Comparison of ENCODE assay signal across 8 cellular contexts in genomic region chr2:16665746-16666452, GRCh38. TPM values are rescaled to one million over a fixed set of nuclear protein-coding genes. Genes with fewer than 3 reads are reported as not detected.
A peak's percentile ranks its signal among the peaks of the same experiment; 100 is the strongest.
DNase-seq lines count a peak whose midpoint lies in the region; ATAC-seq and TF ChIP-seq lines count a peak whose summit lies in the region.

Gene CYRIA (minus strand): TSS chr2:16665834. CDS start chr2:16588119, 77,715 bp downstream.

- H4K20me1 ChIP-seq in OCI-LY1 (ENCODE audit: insufficient read depth, low read length) (no peaks in the 10 kb centered on the region), osteoblast (ENCODE audit: insufficient read depth, low read length) (no peaks in the 10 kb centered on the region)

- peaks cover 4% of the 10 kb centered on the region; the same call in 1 of the 2 replicates for H3K79me2 ChIP-seq in OCI-LY1 (ENCODE audit: insufficient read depth, low read length)
- no peaks in the 10 kb centered on the region for H3K79me2 ChIP-seq in osteoblast (ENCODE audit: insufficient read depth, low read length)

- DNase-seq in activated naive CD4-positive, alpha-beta T cell treated with anti-CD3 and anti-CD28 coated beads, Interleukin-2, amount 50 U/mL, for 16 hours = peak; percentile 32
- DNase-seq in head of caudate nucleus (peak in 41 of 42 donors; percentile 45 to 86 (median 75)), osteoblast (ENCODE audit: insufficient read length, low spot score, missing footprints) (peak; percentile 62), ureter (ENCODE audit: low spot score) (no peak), MV-4-11 (lab: John Stamatoyannopoulos, UW) (no peak)

- H3F3A ChIP-seq in OCI-LY1 (ENCODE audit: insufficient read depth, low read length) = no peaks in the 10 kb centered on the region

- H3K36me3 ChIP-seq in OCI-LY1 (ENCODE audit: insufficient read depth, low read length) (no peaks in the 10 kb centered on the region), osteoblast (ENCODE audit: insufficient read depth, low read length) (no peaks in the 10 kb centered on the region)

- peak within 1 kb of the TSS; percentile 72 for H3K4me2 ChIP-seq in OCI-LY1 (ENCODE audit: low read length)
- H3K4me2 ChIP-seq in osteoblast (ENCODE audit: insufficient read depth, low read length) = peak within 1 kb of the TSS; percentile 74

- H3K9me2 ChIP-seq in OCI-LY1 (ENCODE audit: low read depth, low read length) = no peaks in the 10 kb centered on the region

- peak within 1 kb of the TSS; percentile 72 for H3K4me3 ChIP-seq in OCI-LY1 (ENCODE audit: low read depth, low read length, poor library complexity, severe bottlenecking)
- peak within 1 kb of the TSS; percentile 58 for H3K4me3 ChIP-seq in osteoblast (ENCODE audit: insufficient read depth, low read length)

- H3K27me3 ChIP-seq in OCI-LY1 (ENCODE audit: insufficient read depth, low read length) (no peaks in the 10 kb centered on the region), osteoblast (ENCODE audit: insufficient read depth, low read length) (peaks cover 33% of the 10 kb centered on the region)

- TF ChIP-seq CTCF in OCI-LY1 (IDR thresholded peaks at IDR 0.05; ENCODE audit: low read length) = no peak
- no peak for TF ChIP-seq CTCF in osteoblast (IDR thresholded peaks at IDR 0.05; ENCODE audit: extremely low read depth, low read depth, low read length)

- H3K9me3 ChIP-seq in OCI-LY1 (ENCODE audit: low read length) (no peaks in the 10 kb centered on the region), osteoblast (ENCODE audit: low read depth, low read length) (no peaks in the 10 kb centered on the region)

- H3K27ac ChIP-seq in OCI-LY1 (ENCODE audit: low read depth, low read length, poor library complexity, severe bottlenecking) (peak within 1 kb of the TSS; percentile 77), osteoblast (ENCODE audit: low read depth, low read length) (no peak within 1 kb of the TSS)

- H3K4me1 ChIP-seq in OCI-LY1 (ENCODE audit: insufficient read depth, low read length, severe bottlenecking) (peaks cover 55% of the 10 kb centered on the region), osteoblast (ENCODE audit: insufficient read depth, low read length) (no peaks in the 10 kb centered on the region)

- intact Hi-C loops in head of caudate nucleus (cut with DNase I) = no loop called here

- ATAC-seq in GM18520 (IDR thresholded peaks at IDR 0.05; ENCODE audit: unreplicated experiment) (peak; percentile 30), HG02852 (IDR thresholded peaks at IDR 0.05; ENCODE audit: unreplicated experiment) (peak; percentile 68)

- H2AFZ ChIP-seq in OCI-LY1 (ENCODE audit: low read length) (no peak within 1 kb of the TSS), osteoblast (ENCODE audit: low read length) (peak within 1 kb of the TSS; percentile 22)

- peak within 1 kb of the TSS; percentile 49 for H3K9ac ChIP-seq in OCI-LY1 (ENCODE audit: low read length)

RNA-seq across cellular contexts. Expression of gene CYRIA, which starts in this region (rescaled TPM):
- 1.8 and 2.2 TPM in 2 replicates for total RNA-seq in osteoblast
- 17.4 TPM for total RNA-seq in ureter

Comparison
In these comparisons a context has a peak if more than half of its experiments do, and no peak if none do; other contexts are left out.
1. DNase-seq: peak in activated naive CD4-positive, alpha-beta T cell treated with anti-CD3 and anti-CD28 coated beads, Interleukin-2, amount 50 U/mL, for 16 hours (single experiment), head of caudate nucleus (41 of 42) and osteoblast (single experiment); none in ureter (single experiment) and MV-4-11 (single experiment).